1 cellular context compared by ENCODE assay signal in the genomic region with DNA sequence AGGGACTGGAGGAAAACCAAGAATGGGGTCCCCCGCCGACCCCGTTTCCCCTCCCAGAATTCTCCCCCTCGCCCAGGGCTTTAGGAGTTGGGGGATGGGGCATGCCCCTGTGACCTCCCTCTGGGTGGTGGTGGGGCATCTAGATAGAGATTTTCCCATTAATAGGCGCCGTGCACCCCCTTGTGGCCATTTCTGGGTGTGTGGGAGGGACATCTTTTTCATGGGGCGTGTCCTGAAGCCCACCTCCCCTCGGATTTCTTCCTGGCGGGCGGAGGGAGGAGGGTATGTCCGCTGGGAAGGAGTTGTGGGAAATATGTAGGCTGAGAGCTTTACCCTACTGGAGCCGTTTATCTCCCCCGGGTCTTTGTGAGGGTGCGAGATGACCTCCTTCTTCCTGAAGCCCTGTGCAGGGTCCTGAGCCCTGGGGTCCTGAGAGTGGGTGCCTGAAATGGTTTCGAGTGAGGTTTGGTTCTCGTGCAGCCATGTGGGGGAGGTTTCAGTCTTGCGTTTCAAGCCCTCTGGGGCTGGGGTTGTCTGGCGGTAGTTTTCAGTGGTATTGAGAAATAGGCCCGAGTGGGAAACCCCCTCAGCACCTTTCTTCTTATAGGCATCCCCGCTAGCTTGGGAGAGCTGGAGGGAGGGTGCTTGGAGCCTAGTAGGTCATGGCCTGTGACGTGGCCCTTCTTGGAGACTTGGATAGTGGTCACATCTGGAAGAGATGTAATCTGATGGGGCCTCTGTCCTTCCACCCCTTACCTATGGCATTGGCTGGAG.
TF ChIP-seq lines count a peak whose summit lies in the region.

No MANE protein-coding gene starts in this region.

TF ChIP-seq in A549, 52 proteins besides CTCF, POLR2A, EP300 and RAD21 (continued from another document):
- TF ChIP-seq, protein P1, sequence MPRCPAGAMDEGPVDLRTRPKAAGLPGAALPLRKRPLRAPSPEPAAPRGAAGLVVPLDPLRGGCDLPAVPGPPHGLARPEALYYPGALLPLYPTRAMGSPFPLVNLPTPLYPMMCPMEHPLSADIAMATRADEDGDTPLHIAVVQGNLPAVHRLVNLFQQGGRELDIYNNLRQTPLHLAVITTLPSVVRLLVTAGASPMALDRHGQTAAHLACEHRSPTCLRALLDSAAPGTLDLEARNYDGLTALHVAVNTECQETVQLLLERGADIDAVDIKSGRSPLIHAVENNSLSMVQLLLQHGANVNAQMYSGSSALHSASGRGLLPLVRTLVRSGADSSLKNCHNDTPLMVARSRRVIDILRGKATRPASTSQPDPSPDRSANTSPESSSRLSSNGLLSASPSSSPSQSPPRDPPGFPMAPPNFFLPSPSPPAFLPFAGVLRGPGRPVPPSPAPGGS (IDR thresholded peaks at IDR 0.05) = no peak
- TF ChIP-seq MAZ (IDR thresholded peaks at IDR 0.05; ENCODE audit: borderline replicate concordance, low read depth, low read length) = peak; percentile 83; the same call in 1 of the 2 replicates
- TF ChIP-seq, protein P2, sequence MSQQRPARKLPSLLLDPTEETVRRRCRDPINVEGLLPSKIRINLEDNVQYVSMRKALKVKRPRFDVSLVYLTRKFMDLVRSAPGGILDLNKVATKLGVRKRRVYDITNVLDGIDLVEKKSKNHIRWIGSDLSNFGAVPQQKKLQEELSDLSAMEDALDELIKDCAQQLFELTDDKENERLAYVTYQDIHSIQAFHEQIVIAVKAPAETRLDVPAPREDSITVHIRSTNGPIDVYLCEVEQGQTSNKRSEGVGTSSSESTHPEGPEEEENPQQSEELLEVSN (IDR thresholded peaks at IDR 0.05; ENCODE audit: borderline replicate concordance, low read depth) = no peak
- TF ChIP-seq RARB (CRISPR knock-in tag; IDR thresholded peaks at IDR 0.05) = no peak
- TF ChIP-seq SMC3 (IDR thresholded peaks at IDR 0.05) = peak; percentile 28; the same call in 1 of the 3 replicates
- TF ChIP-seq HOXA7 (CRISPR knock-in tag; IDR thresholded peaks at IDR 0.05) = no peak
- peak; percentile 76; the same call in 1 of the 2 replicates for TF ChIP-seq TP53 (CRISPR knock-in tag; IDR thresholded peaks at IDR 0.05)
- TF ChIP-seq CBX8 (IDR thresholded peaks at IDR 0.05) = no peak
- TF ChIP-seq, protein P3, sequence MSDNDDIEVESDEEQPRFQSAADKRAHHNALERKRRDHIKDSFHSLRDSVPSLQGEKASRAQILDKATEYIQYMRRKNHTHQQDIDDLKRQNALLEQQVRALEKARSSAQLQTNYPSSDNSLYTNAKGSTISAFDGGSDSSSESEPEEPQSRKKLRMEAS (IDR thresholded peaks at IDR 0.05) = no peak
- TF ChIP-seq NPAS2 (CRISPR knock-in tag; IDR thresholded peaks at IDR 0.05; ENCODE audit: borderline replicate concordance) = no peak
- TF ChIP-seq CHD2 (IDR thresholded peaks at IDR 0.05; ENCODE audit: low read length, partially characterized antibody) = peak; percentile 60
- TF ChIP-seq EHMT2 (IDR thresholded peaks at IDR 0.05; ENCODE audit: low read depth) = no peak
- no peak for TF ChIP-seq NFE2L2 (conservative IDR thresholded peaks at IDR 0.05; ENCODE audit: low read length)
- TF ChIP-seq MYC (IDR thresholded peaks at IDR 0.05; ENCODE audit: borderline replicate concordance, low read length) = 0 out of 2 replicates have a peak, but pooled peaks have one; percentile 4
- TF ChIP-seq CEBPB (IDR thresholded peaks at IDR 0.05) = peak; percentile 40 to 74; a peak in 3 of 4 replicates
- TF ChIP-seq, protein P4, sequence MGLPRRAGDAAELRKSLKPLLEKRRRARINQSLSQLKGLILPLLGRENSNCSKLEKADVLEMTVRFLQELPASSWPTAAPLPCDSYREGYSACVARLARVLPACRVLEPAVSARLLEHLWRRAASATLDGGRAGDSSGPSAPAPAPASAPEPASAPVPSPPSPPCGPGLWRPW (IDR thresholded peaks at IDR 0.05) = no peak
- TF ChIP-seq ESRRA (IDR thresholded peaks at IDR 0.05; ENCODE audit: borderline replicate concordance, low read length) = 0 out of 2 replicates have a peak, but pooled peaks have one; percentile 3
- TF ChIP-seq HDAC2 (IDR thresholded peaks at IDR 0.05) = 0 out of 2 replicates have a peak, but pooled peaks have one; percentile 21
